Comparison of ENCODE assay signal across 18 cellular contexts in the genomic region with DNA sequence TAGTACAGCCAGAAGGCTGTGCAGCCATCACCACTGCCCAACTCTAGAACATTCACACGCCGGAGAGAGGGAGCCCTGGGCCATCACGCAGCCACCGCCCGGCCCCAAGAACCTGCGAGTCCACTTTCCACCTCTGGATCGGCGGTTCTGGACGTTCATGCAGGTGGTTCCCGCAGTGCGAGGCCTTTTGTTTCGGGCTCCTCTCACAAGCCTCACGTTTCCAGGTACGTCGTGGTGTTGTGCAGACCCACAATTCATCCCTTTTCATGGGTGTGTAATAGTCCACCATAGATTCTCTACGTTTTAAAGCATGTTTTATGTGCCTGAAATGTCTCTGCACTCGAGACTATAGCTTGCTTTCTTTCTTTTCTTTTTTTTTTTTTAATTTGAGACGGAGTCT.
"Had no signal": no experiment of that assay in that cellular context is flagged by ENCODE, and none has a peak within 500 bp of the region (broad histone marks: within the 10 kb centered on the region; RNA-seq: fewer than 3 reads in every experiment).

No MANE protein-coding gene starts in this region.

- H3K36me3 ChIP-seq: heart right ventricle had no signal

- H3K27me3 ChIP-seq: heart right ventricle had no signal

- H3K4me3 ChIP-seq: heart right ventricle, lung had no signal

- ATAC-seq: activated T-helper 17 cell treated with anti-CD3 and anti-CD28 coated beads, Interleukin-2, amount 50 U/mL, for 72 hours; natural killer cell; stimulated activated naive CD8-positive, alpha-beta T cell treated with anti-CD3 and anti-CD28 coated beads, Interleukin-15, Interleukin-2, amounts not matched to agents 100 U/mL and 50 U/mL, for 24 hours had no signal

- DNase-seq: activated CD4-positive, alpha-beta T cell treated with anti-CD3 and anti-CD28 coated beads for 1 hour; activated CD4-positive, alpha-beta T cell treated with anti-CD3 and anti-CD28 coated beads, Interleukin-2, amount 50 U/mL, for 1 hour; activated naive CD8-positive, alpha-beta T cell treated with anti-CD3 and anti-CD28 coated beads for 36 hours; activated T-cell treated with anti-CD3 and anti-CD28 coated beads, Interleukin-2, amount 50 U/mL, for 1 hour; cerebellar nuclear complex; erythroblast; foreskin fibroblast; heart right ventricle; islet precursor cell; natural killer cell; retina; stimulated activated CD4-positive, alpha-beta T cell treated with anti-CD3 and anti-CD28 coated beads, Interleukin-12 subunit alpha, Interleukin-12 subunit beta, amount 100 ng/mL, for 4 hours; stimulated activated CD4-positive, alpha-beta T cell treated with anti-CD3 and anti-CD28 coated beads, Interleukin-4, amount 100 ng/mL, for 4 hours; stimulated activated naive CD8-positive, alpha-beta T cell treated with anti-CD3 and anti-CD28 coated beads, Interleukin-15, Interleukin-2, amounts not matched to agents 100 U/mL and 50 U/mL, for 24 hours; T-helper 9 cell had no signal

- FAIRE-seq: bronchial epithelial cell had no signal

- H3K9me3 ChIP-seq: heart right ventricle had no signal
